In the genomic region with DNA sequence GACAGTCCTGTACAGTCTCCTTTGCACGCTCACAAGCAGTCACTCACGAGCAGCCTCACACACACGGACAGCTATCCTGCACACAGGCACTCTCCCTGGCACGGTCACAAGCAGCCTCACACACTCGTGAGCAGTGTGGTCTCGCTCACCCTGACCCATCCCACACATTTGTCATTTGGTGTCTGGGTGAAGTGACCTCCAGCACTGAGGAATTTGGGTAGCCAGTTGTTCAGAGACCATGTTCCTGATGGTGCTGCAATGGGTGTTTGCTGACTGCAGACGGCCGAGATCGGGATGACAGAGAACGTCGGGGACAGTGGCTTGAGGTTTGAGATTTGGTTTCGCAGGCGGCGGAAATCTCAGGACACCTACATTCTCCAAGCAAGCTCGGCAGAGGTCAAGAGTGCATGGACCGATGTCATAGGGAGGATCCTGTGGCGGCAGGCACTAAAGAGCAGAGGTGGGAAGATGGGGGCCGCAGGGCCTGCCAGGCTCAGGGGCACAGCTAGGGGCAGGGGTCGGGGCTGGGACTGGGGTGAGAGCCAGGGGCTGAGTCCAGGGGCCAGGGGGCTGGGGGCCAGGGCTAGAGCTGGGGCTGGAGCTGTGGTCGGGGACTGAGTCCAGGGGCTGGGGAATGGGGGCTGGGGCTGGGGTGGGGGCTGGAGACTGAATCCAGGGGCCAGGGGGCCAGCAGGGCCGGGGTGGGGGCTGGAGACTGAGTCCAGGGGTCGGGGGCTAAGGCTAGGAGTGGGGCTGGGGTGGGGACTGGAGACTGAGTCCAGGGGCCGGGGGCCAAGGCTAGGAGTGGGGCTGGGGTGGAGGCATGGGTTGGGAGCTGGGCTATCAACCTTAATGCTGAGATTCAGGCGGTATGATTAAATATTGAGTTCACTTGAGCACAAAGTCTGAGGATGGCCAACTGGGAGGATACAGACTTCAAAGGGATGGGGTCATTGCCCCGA, we compare ENCODE assay signal across 22 cellular contexts. TPM values are rescaled to one million over a fixed set of nuclear protein-coding genes. Genes with fewer than 3 reads are reported as not detected.
"Had no signal": no experiment of that assay in that cellular context is flagged by ENCODE, and none has a peak within 500 bp of the region (broad histone marks: within the 10 kb centered on the region; RNA-seq: fewer than 3 reads in every experiment).

No MANE protein-coding gene starts in this region.

- H3K4me3 Mint-ChIP-seq: activated naive CD4-positive, alpha-beta T cell treated with anti-CD3 and anti-CD28 coated beads, Interleukin-2, amount 50 U/mL, for 24 hours; activated T-helper 17 cell treated with anti-CD3 and anti-CD28 coated beads, Interleukin-2, amount 50 U/mL, for 72 hours; natural killer cell; T-helper 2 cell treated with Interferon-gamma antibody and Interleukin-4, amounts not matched to agents 5 μg/mL and 100 μg/mL, for 36 hours had no signal

- H3K4me1 Mint-ChIP-seq: activated naive CD4-positive, alpha-beta T cell treated with anti-CD3 and anti-CD28 coated beads, Interleukin-2, amount 50 U/mL, for 24 hours; activated T-helper 17 cell treated with anti-CD3 and anti-CD28 coated beads, Interleukin-2, amount 50 U/mL, for 72 hours; natural killer cell had no signal

- H3K36me3 ChIP-seq: esophagus muscularis mucosa, sigmoid colon, thyroid gland, vagina had no signal

- ATAC-seq: activated CD4-positive, CD25-positive, alpha-beta regulatory T cell treated with anti-CD3 and anti-CD28 coated beads, Interleukin-2, amount 50 U/mL, for 24 hours; activated T-helper 17 cell treated with anti-CD3 and anti-CD28 coated beads, Interleukin-2, amount 50 U/mL, for 72 hours had no signal

- H3K4me3 ChIP-seq: coronary artery, esophagus muscularis mucosa, sigmoid colon, thyroid gland, vagina had no signal

- H3K27ac ChIP-seq: coronary artery, esophagus muscularis mucosa, sigmoid colon, thyroid gland, vagina had no signal

- H3K27me3 Mint-ChIP-seq: activated naive CD4-positive, alpha-beta T cell treated with anti-CD3 and anti-CD28 coated beads, Interleukin-2, amount 50 U/mL, for 24 hours had no signal

- H3K27ac Mint-ChIP-seq: activated naive CD4-positive, alpha-beta T cell treated with anti-CD3 and anti-CD28 coated beads, Interleukin-2, amount 50 U/mL, for 24 hours; activated T-helper 17 cell treated with anti-CD3 and anti-CD28 coated beads, Interleukin-2, amount 50 U/mL, for 72 hours; natural killer cell; T-helper 2 cell treated with Interferon-gamma antibody and Interleukin-4, amounts not matched to agents 5 μg/mL and 100 μg/mL, for 36 hours had no signal

- H3K27me3 ChIP-seq: sigmoid colon, thyroid gland, vagina had no signal

- H3K4me1 ChIP-seq: sigmoid colon, vagina had no signal

- H3K9me3 ChIP-seq: esophagus muscularis mucosa, sigmoid colon, thyroid gland, vagina had no signal

- H3K9me3 Mint-ChIP-seq: activated naive CD4-positive, alpha-beta T cell treated with anti-CD3 and anti-CD28 coated beads, Interleukin-2, amount 50 U/mL, for 24 hours; activated T-helper 17 cell treated with anti-CD3 and anti-CD28 coated beads, Interleukin-2, amount 50 U/mL, for 72 hours; natural killer cell; T-helper 2 cell treated with Interferon-gamma antibody and Interleukin-4, amounts not matched to agents 5 μg/mL and 100 μg/mL, for 36 hours had no signal

- H3K36me3 Mint-ChIP-seq: activated naive CD4-positive, alpha-beta T cell treated with anti-CD3 and anti-CD28 coated beads, Interleukin-2, amount 50 U/mL, for 24 hours; natural killer cell had no signal

- DNase-seq: activated CD4-positive, alpha-beta T cell treated with anti-CD3 and anti-CD28 coated beads, Interleukin-2, amount 50 U/mL, for 4 hours; central memory CD4-positive, alpha-beta T cell; effector CD4-positive, alpha-beta T cell; hypothalamus; kidney; mesenchymal stem cell; natural killer cell; stimulated activated CD4-positive, alpha-beta T cell treated with anti-CD3 and anti-CD28 coated beads, Interleukin-12 subunit alpha, Interleukin-12 subunit beta, amount 100 ng/mL, for 4 hours; stimulated activated CD4-positive, alpha-beta T cell treated with anti-CD3 and anti-CD28 coated beads, Interleukin-2, amount 100 ng/mL, for 24 hours; thyroid gland had no signal

RNA-seq across cellular contexts. Expression of a gene that starts 17.4 kb away (rescaled TPM):
- total RNA-seq: activated T-helper 17 cell treated with anti-CD3 and anti-CD28 coated beads, Interleukin-2, amount 50 U/mL, for 72 hours; esophagus muscularis mucosa; glomerular endothelial cell; kidney; mucosa of gallbladder; natural killer cell; omental fat pad; pulmonary artery endothelial cell; thyroid gland; vagina had no signal
